ENCODE assay signal across 8 cellular contexts in genomic region chr6:96923871-96924493, GRCh38. TPM values are rescaled to one million over a fixed set of nuclear protein-coding genes. Genes with fewer than 3 reads are reported as not detected.
DNase-seq lines count a peak whose midpoint lies in the region; ATAC-seq and TF ChIP-seq lines count a peak whose summit lies in the region.

No MANE protein-coding gene starts in this region.

- H3K27ac ChIP-seq in transverse colon: peak overlapping the region; percentile 86 to 90 (median 88)

- peak overlapping the region; percentile 98 for H3K27ac Mint-ChIP-seq in memory B cell

- whole genome bisulfite sequencing in transverse colon (ENCODE audit: low coverage in 1 of 2), 2 donors: 7% methylated on average over 18 of the region's 34 CpGs; no CpG with 5 or more reads in 1 of the 2 donors

- TF ChIP-seq POLR2A in transverse colon (IDR thresholded peaks at IDR 0.05): no peak

- peak; percentile 88 for ATAC-seq in HG02610 (IDR thresholded peaks at IDR 0.05; ENCODE audit: unreplicated experiment)
- peak; percentile 0 for ATAC-seq in memory B cell (ENCODE audit: low read depth)

- no peaks in the 10 kb centered on the region for H3K27me3 ChIP-seq in transverse colon

- H3K4me1 Mint-ChIP-seq in memory B cell: peaks cover 12% of the 10 kb centered on the region

- H3K4me3 ChIP-seq in cardiac fibroblast (replicated peaks in 1 of 2; ENCODE audit: low read depth in 2 of 2, low read length in 2 of 2): peak overlapping the region; percentile 55 to 64
- H3K4me3 ChIP-seq in transverse colon: peak overlapping the region; percentile 50 to 67 (median 56)

- DNase-seq in stimulated activated CD4-positive, alpha-beta T cell treated with anti-CD3 and anti-CD28 coated beads, Interleukin-2, amount 100 ng/mL, for 48 hours: peak; percentile 3 to 5
- no peak for DNase-seq in stimulated activated CD4-positive, alpha-beta T cell treated with anti-CD3 and anti-CD28 coated beads, Interleukin-12 subunit alpha, Interleukin-12 subunit beta, amount 100 ng/mL, for 4 hours
- DNase-seq in NCI-H2107 treated with DMSO at 0.1 percent for 48 hours (lab: John Stamatoyannopoulos, UW; ENCODE audit: unreplicated experiment) (peak; percentile 51), cardiac fibroblast (ENCODE audit: low read depth in 2 of 2) (peak in 1 of 2 donors; percentile 12), memory B cell (ENCODE audit: low spot score in 2 of 2) (no peak), transverse colon (no peak), CD1c-positive myeloid dendritic cell (ENCODE audit: extremely low spot score) (no peak)

- no peaks in the 10 kb centered on the region for H3K36me3 ChIP-seq in transverse colon

- TF ChIP-seq CTCF in cardiac fibroblast (IDR thresholded peaks at IDR 0.05; ENCODE audit: low read depth, low read length) (no peak), transverse colon (IDR thresholded peaks at IDR 0.05) (peak in 1 of 5 experiments; percentile 8)

- no peaks in the 10 kb centered on the region for H3K36me3 Mint-ChIP-seq in memory B cell

- intact Hi-C loops in transverse colon (cut with DNase I; ENCODE audit: low total_unique reads): no loop called here

- in situ Hi-C loops in transverse colon (cut with MboI; ENCODE audit: low pct_ligation_motif_present in 1 of 4, low pct_unique_long_range_greater_than_20kb in 1 of 4, low sequenced_read_pairs in 3 of 4): no loop called here

- no peaks in the 10 kb centered on the region for H3K9me3 ChIP-seq in transverse colon

- H3K9me3 Mint-ChIP-seq in memory B cell: no peaks in the 10 kb centered on the region

- peak overlapping the region; percentile 99 for H3K4me3 Mint-ChIP-seq in memory B cell

- H3K4me1 ChIP-seq in transverse colon: peaks cover 0 to 14% (median 6%) of the 10 kb centered on the region in 4 donors

- no peak for TF ChIP-seq EP300 in transverse colon (IDR thresholded peaks at IDR 0.05; ENCODE audit: low read depth)

- H3K27me3 Mint-ChIP-seq in memory B cell: peaks cover 2% of the 10 kb centered on the region

RNA-seq across cellular contexts. Expression of gene KLHL32, which starts 0.5 kb away (rescaled TPM):
- total RNA-seq in transverse colon: 1 to 10 TPM in 2 of 4 donors, not detected in 2; 1.4 to 1.9 TPM

RNA-seq across cellular contexts. Expression of gene NDUFAF4, which starts 26.3 kb away (rescaled TPM):
- total RNA-seq in transverse colon: 10 to 100 TPM in 3 of 4 donors, 1 to 10 TPM in 1; 9.4 to 26.5 (median 20.9) TPM

Comparison
In these comparisons a context has a peak if more than half of its experiments do, and no peak if none do; other contexts are left out.
1. DNase-seq: peak in stimulated activated CD4-positive, alpha-beta T cell treated with anti-CD3 and anti-CD28 coated beads, Interleukin-2, amount 100 ng/mL, for 48 hours (2 of 2) and NCI-H2107 treated with DMSO at 0.1 percent for 48 hours (single experiment); none in stimulated activated CD4-positive, alpha-beta T cell treated with anti-CD3 and anti-CD28 coated beads, Interleukin-12 subunit alpha, Interleukin-12 subunit beta, amount 100 ng/mL, for 4 hours (single experiment), memory B cell (0 of 2), transverse colon (single experiment) and CD1c-positive myeloid dendritic cell (single experiment).